1 cellular context compared by ENCODE assay signal in the genomic region with DNA sequence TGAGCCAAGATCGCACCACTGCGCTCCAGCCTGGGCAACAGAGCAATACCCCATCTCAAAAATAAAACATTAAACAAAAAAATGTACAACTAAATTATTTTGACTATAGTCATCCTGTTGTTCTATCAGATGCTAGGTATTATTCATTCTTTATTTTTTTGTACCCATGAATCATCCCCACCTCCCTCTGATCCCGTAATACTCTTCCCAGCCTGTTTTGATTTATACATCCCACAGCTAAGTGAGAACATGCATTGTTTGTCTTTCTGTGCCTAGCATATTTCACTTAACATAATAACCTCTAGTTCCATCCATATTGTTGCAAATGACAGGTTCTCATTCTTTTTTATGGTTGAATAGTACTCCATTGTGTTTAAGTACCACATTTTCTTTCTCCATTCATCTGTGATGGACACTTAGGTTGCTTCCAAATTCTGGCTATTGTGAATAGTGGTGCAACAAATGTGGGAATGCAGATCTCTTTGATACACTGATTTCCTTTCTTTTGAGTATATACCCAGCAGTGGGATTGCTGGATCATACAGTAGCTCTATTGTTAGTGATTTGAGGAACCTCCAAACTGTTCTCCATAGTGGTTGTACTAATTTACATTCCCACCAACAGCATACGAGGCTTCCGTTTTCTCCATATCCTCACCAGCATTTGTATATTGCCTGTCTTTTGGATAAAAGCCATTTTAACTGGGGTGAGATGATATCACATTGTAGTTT.
TF ChIP-seq lines count a peak whose summit lies in the region.

No MANE protein-coding gene starts in this region.

TF ChIP-seq in SK-N-SH, 30 proteins besides CTCF, POLR2A, EP300 and RAD21:
- peak; percentile 48; the same call in 1 of the 2 replicates for TF ChIP-seq FOSL2 (IDR thresholded peaks at IDR 0.05; ENCODE audit: borderline replicate concordance, low read depth)
- no peak for TF ChIP-seq RCOR1 (IDR thresholded peaks at IDR 0.05; ENCODE audit: low read length)
- TF ChIP-seq JUND (IDR thresholded peaks at IDR 0.05): peak; percentile 55
- TF ChIP-seq TCF12 (IDR thresholded peaks at IDR 0.05): peak; percentile 62
